Comparison of ENCODE assay signal across 1 cellular context in genomic region chr10:88934900-88935672, GRCh38.
TF ChIP-seq lines count a peak whose summit lies in the region.

No MANE protein-coding gene starts in this region.

TF ChIP-seq in HepG2, 621 proteins besides CTCF, POLR2A, EP300 and RAD21 (continued from another document):
- TF ChIP-seq ZNF646 (CRISPR knock-in tag; IDR thresholded peaks at IDR 0.05) (0 out of 2 replicates have a peak, but pooled peaks have one; percentile 16), ZMYM4 (CRISPR knock-in tag; IDR thresholded peaks at IDR 0.05) (0 out of 2 replicates have a peak, but pooled peaks have one; percentile 18), ZNF850 (CRISPR knock-in tag; conservative IDR thresholded peaks at IDR 0.05) (no peak), ATF2 (CRISPR knock-in tag; IDR thresholded peaks at IDR 0.05) (0 out of 2 replicates have a peak, but pooled peaks have one; percentile 14)
